10 cellular contexts compared by ENCODE assay signal in the genomic region with DNA sequence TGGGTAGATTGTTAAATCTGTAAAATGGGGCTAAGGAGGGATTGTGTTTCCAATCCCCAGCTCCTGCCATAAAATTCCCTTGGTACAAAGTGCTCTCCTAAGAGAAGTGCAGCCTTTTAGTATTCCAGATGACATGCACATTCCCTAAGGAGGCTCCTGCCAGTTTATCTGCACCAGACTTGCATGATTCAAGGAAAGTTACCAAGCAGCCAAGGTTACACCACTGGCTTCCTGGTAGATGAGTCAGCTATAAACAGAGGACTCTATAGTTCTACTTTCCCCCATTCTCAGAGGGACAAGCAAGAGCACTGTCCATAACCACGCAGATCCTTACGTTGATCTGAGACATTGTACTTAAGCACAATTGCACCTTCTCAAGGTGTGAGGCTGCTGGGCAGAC. TPM values are rescaled to one million over a fixed set of nuclear protein-coding genes. Genes with fewer than 3 reads are reported as not detected.
DNase-seq lines count a peak whose midpoint lies in the region; ATAC-seq and TF ChIP-seq lines count a peak whose summit lies in the region.
"Had no signal": no experiment of that assay in that cellular context is flagged by ENCODE, and none has a peak within 500 bp of the region (broad histone marks: within the 10 kb centered on the region; RNA-seq: fewer than 3 reads in every experiment).

No MANE protein-coding gene starts in this region.

- DNase-seq in AG09319 (ENCODE audit: extremely low read depth, low read depth) (peak; percentile 77), LoVo (ENCODE audit: low spot score) (peak; percentile 66), brain microvascular endothelial cell (peak; percentile 80), kidney glomerular epithelial cell (lab: John Stamatoyannopoulos, UW) (peak; percentile 47), SJCRH30 (no peak), NCI-H510A treated with DMSO at 0.1 percent for 48 hours (lab: John Stamatoyannopoulos, UW) (no peak)
- DNase-seq: activated CD4-positive, alpha-beta T cell treated with anti-CD3 and anti-CD28 coated beads, Interleukin-2, amount 10 ng/mL, durations not matched to agents 7 days and 5 days; MM.1S had no signal

- H3K27ac ChIP-seq in brain microvascular endothelial cell = no peak overlapping the region
- H3K27ac ChIP-seq in SJCRH30 = no peak overlapping the region

- H3K4me1 ChIP-seq in SJCRH30 = no peaks in the 10 kb centered on the region

- in situ Hi-C loops in brain microvascular endothelial cell (cut with HindIII; ENCODE audit: low pct_ligation_motif_present, low sequenced_read_pairs) = no loop called here

- no peaks in the 10 kb centered on the region for H3K36me3 ChIP-seq in brain microvascular endothelial cell (replicated peaks)
- no peaks in the 10 kb centered on the region for H3K36me3 ChIP-seq in SJCRH30

- H3K4me3 ChIP-seq in brain microvascular endothelial cell (ENCODE audit: low read depth, low read length) (no peak overlapping the region), SJCRH30 (no peak overlapping the region)

- ATAC-seq in GM19324 (IDR thresholded peaks at IDR 0.05; ENCODE audit: low FRiP score, unreplicated experiment) = no peak
- ATAC-seq in HG03460 (IDR thresholded peaks at IDR 0.05; ENCODE audit: unreplicated experiment) = no peak

- H3K27me3 ChIP-seq in brain microvascular endothelial cell (replicated peaks) = no peaks in the 10 kb centered on the region
- H3K27me3 ChIP-seq in SJCRH30 = no peaks in the 10 kb centered on the region

- TF ChIP-seq CTCF in AG09319 (IDR thresholded peaks at IDR 0.05; ENCODE audit: low read depth, low read length) (no peak), brain microvascular endothelial cell (IDR thresholded peaks at IDR 0.05; ENCODE audit: low read depth, low read length, missing control alignments) (no peak)

- H3K9me3 ChIP-seq in SJCRH30 (replicated peaks) = no peaks in the 10 kb centered on the region

RNA-seq across cellular contexts. Expression of gene CALB2, which starts 1.9 kb away (rescaled TPM):
- not detected in 2 replicates for total RNA-seq in SJCRH30 (2014; rRNA removed; shearing (Covaris generic))
- total RNA-seq: activated CD4-positive, alpha-beta T cell treated with anti-CD3 and anti-CD28 coated beads, Interleukin-2, amount 10 ng/mL, durations not matched to agents 7 days and 5 days had no signal

Comparison
In these comparisons a context has a peak if more than half of its experiments do, and no peak if none do; other contexts are left out.
1. DNase-seq: peak in AG09319 (single experiment), LoVo (single experiment), brain microvascular endothelial cell (single experiment) and kidney glomerular epithelial cell (single experiment); none in SJCRH30 (0 of 2) and NCI-H510A treated with DMSO at 0.1 percent for 48 hours (single experiment).